In genomic region chr6:7112741-7113313, GRCh38 we compare ENCODE assay signal across 8 cellular contexts. TPM values are rescaled to one million over a fixed set of nuclear protein-coding genes. Genes with fewer than 3 reads are reported as not detected.
DNase-seq lines count a peak whose midpoint lies in the region; ATAC-seq and TF ChIP-seq lines count a peak whose summit lies in the region.

No MANE protein-coding gene starts in this region.

- H3K27me3 Mint-ChIP-seq in endothelial cell (ENCODE audit: unreplicated experiment), result no peaks in the 10 kb centered on the region

- no peak for TF ChIP-seq POLR2A in erythroblast (IDR thresholded peaks at IDR 0.05; ENCODE audit: low read length)

- H3K4me1 Mint-ChIP-seq in endothelial cell (ENCODE audit: unreplicated experiment), result peaks cover 47% of the 10 kb centered on the region

- H3K9ac ChIP-seq in DND-41 (ENCODE audit: low read depth, low read length), result no peak overlapping the region

- H3K36me3 ChIP-seq in DND-41 (ENCODE audit: insufficient read depth, low read length), result peaks cover 8% of the 10 kb centered on the region
- peaks cover 4% of the 10 kb centered on the region for H3K36me3 ChIP-seq in WERI-Rb-1

- H2AFZ ChIP-seq in DND-41 (ENCODE audit: low read depth, low read length), result no peak overlapping the region

- H3K9me3 ChIP-seq in DND-41 (ENCODE audit: insufficient read depth, low read length, severe bottlenecking) (no peaks in the 10 kb centered on the region), WERI-Rb-1 (ENCODE audit: severe bottlenecking) (no peaks in the 10 kb centered on the region)

- H3K27me3 ChIP-seq in DND-41 (ENCODE audit: insufficient read depth, low read length, poor library complexity), result no peaks in the 10 kb centered on the region
- no peaks in the 10 kb centered on the region for H3K27me3 ChIP-seq in WERI-Rb-1 (ENCODE audit: insufficient read depth, low read depth, severe bottlenecking)

- ATAC-seq in DND-41 (ENCODE audit: insufficient read depth, low read depth) (no peak), HG03520 (IDR thresholded peaks at IDR 0.05; ENCODE audit: unreplicated experiment) (peak; percentile 36)

- DNase-seq in DND-41 (no peak), WERI-Rb-1 (peak; percentile 37), erythroblast (lab: John Stamatoyannopoulos, UW) (peak; percentile 35 to 60), retina (peak; percentile 66), NCI-H1105 (lab: John Stamatoyannopoulos, UW) (no peak), endothelial cell (ENCODE audit: low spot score) (no peak), HK-2 (ENCODE audit: unreplicated experiment) (no peak)

- TF ChIP-seq CTCF in DND-41 (IDR thresholded peaks at IDR 0.05; ENCODE audit: borderline replicate concordance, extremely low read depth, low read length, poor library complexity, severe bottlenecking), result no peak
- no peak for TF ChIP-seq CTCF in WERI-Rb-1 (IDR thresholded peaks at IDR 0.05; ENCODE audit: low read depth, low read length)
- TF ChIP-seq CTCF in endothelial cell (IDR thresholded peaks at IDR 0.05; ENCODE audit: unreplicated experiment), result no peak

- H3K9me3 Mint-ChIP-seq in endothelial cell (ENCODE audit: unreplicated experiment), result no peaks in the 10 kb centered on the region

- H3K4me2 ChIP-seq in DND-41 (ENCODE audit: insufficient read depth, low read length), result peak overlapping the region; percentile 26; the same call in 1 of the 2 replicates

- H3K4me3 Mint-ChIP-seq in endothelial cell (ENCODE audit: unreplicated experiment), result no peak overlapping the region

- H3K79me2 ChIP-seq in DND-41 (ENCODE audit: insufficient read depth, low read length), result peaks cover 98% of the 10 kb centered on the region

- H3K4me3 ChIP-seq in DND-41 (ENCODE audit: low read depth in 1 of 2, low read length in 2 of 2) (no peak overlapping the region), WERI-Rb-1 (ENCODE audit: low read depth, low read length) (no peak overlapping the region)

- H3K36me3 Mint-ChIP-seq in endothelial cell (ENCODE audit: low read depth, unreplicated experiment), result peaks cover 4% of the 10 kb centered on the region

- peaks cover 37% of the 10 kb centered on the region for H3K4me1 ChIP-seq in DND-41 (ENCODE audit: insufficient read depth, low read length)

- H3K27ac Mint-ChIP-seq in endothelial cell (ENCODE audit: unreplicated experiment), result no peak overlapping the region

- peaks cover 71% of the 10 kb centered on the region for H4K20me1 ChIP-seq in DND-41 (ENCODE audit: insufficient read depth, low read length)

- H3K27ac ChIP-seq in DND-41 (ENCODE audit: low read length), result no peak overlapping the region
- no peak overlapping the region for H3K27ac ChIP-seq in WERI-Rb-1

RNA-seq across cellular contexts. Expression of gene RREB1, which starts 5.1 kb away (rescaled TPM):
- 57.6 TPM for total RNA-seq in endothelial cell (ENCODE audit: unreplicated experiment)

Comparison
In these comparisons a context has a peak if more than half of its experiments do, and no peak if none do; other contexts are left out.
1. DNase-seq: peak in WERI-Rb-1 (single experiment), erythroblast (2 of 2) and retina (single experiment); none in DND-41 (single experiment), NCI-H1105 (single experiment), endothelial cell (single experiment) and HK-2 (single experiment).